9 cellular contexts compared by ENCODE assay signal in genomic region chr12:45991-46358, GRCh38. TPM values are rescaled to one million over a fixed set of nuclear protein-coding genes. Genes with fewer than 3 reads are reported as not detected.
DNase-seq lines count a peak whose midpoint lies in the region; ATAC-seq, FAIRE-seq and TF ChIP-seq lines count a peak whose summit lies in the region.
"Not testable (repeated sequence)": the region's sequence is repeated elsewhere in the genome, so short reads cannot be mapped to it uniquely, and the experiment has no call there.
"Had no signal": no experiment of that assay in that cellular context is flagged by ENCODE, and none has a peak within 500 bp of the region (broad histone marks: within the 10 kb centered on the region; RNA-seq: fewer than 3 reads in every experiment).

No MANE protein-coding gene starts in this region.

- not testable (repeated sequence) for H3K27me3 Mint-ChIP-seq in activated CD4-positive, alpha-beta T cell treated with anti-CD3 and anti-CD28 coated beads, Interleukin-2, amount 10 ng/mL, durations not matched to agents 24 days and 14 days
- peaks cover 50% of the 10 kb centered on the region for H3K27me3 Mint-ChIP-seq in neural crest cell (ENCODE audit: low read depth)

- not testable (repeated sequence) for H3K4me1 ChIP-seq in A549, gastroesophageal sphincter, right lobe of liver

- H3K36me3 Mint-ChIP-seq in activated CD4-positive, alpha-beta T cell treated with anti-CD3 and anti-CD28 coated beads, Interleukin-2, amount 10 ng/mL, durations not matched to agents 24 days and 14 days (ENCODE audit: low read depth); neural crest cell (ENCODE audit: low read depth); stimulated activated effector memory CD8-positive, alpha-beta T cell treated with anti-CD3 and anti-CD28 coated beads, Interleukin-12 subunit alpha, Interleukin-12 subunit beta, amount 100 ng/mL, for 72 hours: not testable (repeated sequence)

- DNase-seq in A549 (ENCODE audit: low read depth in 1 of 2, low spot score in 1 of 2); left cardiac atrium; right lobe of liver; stimulated activated effector memory CD8-positive, alpha-beta T cell treated with anti-CD3 and anti-CD28 coated beads, Interleukin-12 subunit alpha, Interleukin-12 subunit beta, amount 100 ng/mL, for 72 hours (ENCODE audit: low spot score in 2 of 2): not testable (repeated sequence)
- peak; percentile 50 for DNase-seq in activated CD4-positive, alpha-beta T cell treated with anti-CD3 and anti-CD28 coated beads, Interleukin-2, amount 10 ng/mL, durations not matched to agents 24 days and 14 days
- DNase-seq in neural crest cell (ENCODE audit: low read depth, low spot score): peak; percentile 0

- not testable (repeated sequence) for H3K4me3 Mint-ChIP-seq in activated CD4-positive, alpha-beta T cell treated with anti-CD3 and anti-CD28 coated beads, Interleukin-2, amount 10 ng/mL, durations not matched to agents 24 days and 14 days; neural crest cell; stimulated activated effector memory CD8-positive, alpha-beta T cell treated with anti-CD3 and anti-CD28 coated beads, Interleukin-12 subunit alpha, Interleukin-12 subunit beta, amount 100 ng/mL, for 72 hours

- intact Hi-C loops in activated CD4-positive, alpha-beta T cell treated with anti-CD3 and anti-CD28 coated beads, Interleukin-2, amount 10 ng/mL, durations not matched to agents 24 days and 14 days (cut with micrococcal nuclease); left cardiac atrium (cut with DNase I); right lobe of liver (cut with DNase I): not testable (repeated sequence)

- H3K9me3 ChIP-seq in A549, gastroesophageal sphincter, right lobe of liver: not testable (repeated sequence)

- CTCF ChIA-PET in A549 (lab: Yijun Ruan, JAX): interaction anchor here (0.6 kb wide), 1 partner anchor 8 kb away, joined by 3 read pairs; no protein-coding TSS in a partner anchor

- TF ChIP-seq POLR2A in A549 (IDR thresholded peaks at IDR 0.05; ENCODE audit: low read length); gastroesophageal sphincter (IDR thresholded peaks at IDR 0.05); right lobe of liver (IDR thresholded peaks at IDR 0.05): not testable (repeated sequence)

- POLR2A ChIA-PET in A549 (lab: Yijun Ruan, JAX): not testable (repeated sequence)

- not testable (repeated sequence) for TF ChIP-seq EP300 in A549 (IDR thresholded peaks at IDR 0.05); gastroesophageal sphincter (IDR thresholded peaks at IDR 0.05)

- H3K4me2 ChIP-seq in A549: not testable (repeated sequence)

- not testable (repeated sequence) for H3K27ac ChIP-seq in A549, gastroesophageal sphincter, right lobe of liver

- 24% methylated on average over 5 of the region's 5 CpGs for WGBS in A549 (ENCODE audit: missing lambda C conversion rate)
- no CpG with 5 or more reads among the region's 5 CpGs for WGBS in gastroesophageal sphincter (ENCODE audit: low coverage in 1 of 2), 2 donors
- WGBS in right lobe of liver (ENCODE audit: insufficient coverage, low coverage, low lambda C conversion rate, missing lambda C conversion rate): no CpG with 5 or more reads among the region's 5 CpGs

- ATAC-seq in A549: peak; percentile 47 to 58; a peak in 5 of 6 replicates
- ATAC-seq in gastroesophageal sphincter: peak; percentile 71
- peak; percentile 30 to 87 for ATAC-seq in left cardiac atrium
- ATAC-seq in right lobe of liver: peak; percentile 49 to 83 (median 63)
- ATAC-seq in stimulated activated effector memory CD8-positive, alpha-beta T cell treated with anti-CD3 and anti-CD28 coated beads, Interleukin-12 subunit alpha, Interleukin-12 subunit beta, amount 100 ng/mL, for 72 hours: peak; percentile 21

- not testable (repeated sequence) for H3K4me3 ChIP-seq in A549, gastroesophageal sphincter, right lobe of liver

- not testable (repeated sequence) for FAIRE-seq in A549 (lab: Jason Lieb, UNC)

- not testable (repeated sequence) for H3K4me1 Mint-ChIP-seq in activated CD4-positive, alpha-beta T cell treated with anti-CD3 and anti-CD28 coated beads, Interleukin-2, amount 10 ng/mL, durations not matched to agents 24 days and 14 days; neural crest cell; stimulated activated effector memory CD8-positive, alpha-beta T cell treated with anti-CD3 and anti-CD28 coated beads, Interleukin-12 subunit alpha, Interleukin-12 subunit beta, amount 100 ng/mL, for 72 hours

- H3K27me3 ChIP-seq in gastroesophageal sphincter: peaks cover 17% of the 10 kb centered on the region
- H3K27me3 ChIP-seq in right lobe of liver: not testable (repeated sequence)

- H3K9me3 Mint-ChIP-seq in activated CD4-positive, alpha-beta T cell treated with anti-CD3 and anti-CD28 coated beads, Interleukin-2, amount 10 ng/mL, durations not matched to agents 24 days and 14 days; neural crest cell; stimulated activated effector memory CD8-positive, alpha-beta T cell treated with anti-CD3 and anti-CD28 coated beads, Interleukin-12 subunit alpha, Interleukin-12 subunit beta, amount 100 ng/mL, for 72 hours: not testable (repeated sequence)

- not testable (repeated sequence) for TF ChIP-seq RAD21 in A549 (conservative IDR thresholded peaks at IDR 0.05 in 1 of 2, IDR thresholded peaks at IDR 0.05 in 1 of 2)

- not testable (repeated sequence) for TF ChIP-seq CTCF in A549 (IDR thresholded peaks at IDR 0.05); gastroesophageal sphincter (IDR thresholded peaks at IDR 0.05); right lobe of liver (IDR thresholded peaks at IDR 0.05); neural crest cell (conservative IDR thresholded peaks at IDR 0.05)

- not testable (repeated sequence) for H3K36me3 ChIP-seq in gastroesophageal sphincter, right lobe of liver

- H3K27ac Mint-ChIP-seq in activated CD4-positive, alpha-beta T cell treated with anti-CD3 and anti-CD28 coated beads, Interleukin-2, amount 10 ng/mL, durations not matched to agents 24 days and 14 days; neural crest cell (ENCODE audit: unreplicated experiment); stimulated activated effector memory CD8-positive, alpha-beta T cell treated with anti-CD3 and anti-CD28 coated beads, Interleukin-12 subunit alpha, Interleukin-12 subunit beta, amount 100 ng/mL, for 72 hours: not testable (repeated sequence)

RNA-seq across cellular contexts. Expression of gene IQSEC3, which starts 20.6 kb away (rescaled TPM):
- polyA plus RNA-seq in A549 (2011; rRNA removed) (not detected in 2 replicates), A549 (2017; fragmentation: RNase III; extraction: RNeasy Plus Mini Kit Qiagen cat#74134 plus additional on column Dnase treatment) (not detected in 3 replicates)
- polyA plus RNA-seq in A549 (2012; cell fraction: cytosol; rRNA removed): not detected in 2 replicates
- 0.01 TPM in 1 of 2 replicates, not detected in the other for polyA plus RNA-seq in A549 (2012; cell fraction: nucleus; rRNA removed)
- 0.05 TPM in 1 of 2 replicates, not detected in the other for polyA minus RNA-seq in A549 (2011; rRNA and poly(A)+ RNA removed)
- 0.05 and 0.21 TPM in 2 replicates for total RNA-seq in activated CD4-positive, alpha-beta T cell treated with anti-CD3 and anti-CD28 coated beads, Interleukin-2, amount 10 ng/mL, durations not matched to agents 24 days and 14 days
- total RNA-seq in gastroesophageal sphincter (1 to 10 TPM in 1 of 4 donors, under 1 TPM in 3; 0.07 to 2.4 (median 0.57) TPM), left cardiac atrium (1 to 10 TPM; 1.4 to 4.0 TPM), right lobe of liver (under 1 TPM in 5 of 6 experiments, not detected in 1; 0.05 to 0.64 (median 0.15) TPM), neural crest cell (0.34 and 1.1 TPM in 2 replicates)
- total RNA-seq: Calu3 had no signal
- polyA plus RNA-seq: BJ had no signal

Comparison
In these comparisons a context has a peak if more than half of its experiments do, and no peak if none do; other contexts are left out.
1. ATAC-seq: peak in every context shown above with its lines; median percentile 71 in gastroesophageal sphincter; 63 in right lobe of liver; 58 in left cardiac atrium; 52 in A549; 21 in stimulated activated effector memory CD8-positive, alpha-beta T cell treated with anti-CD3 and anti-CD28 coated beads, Interleukin-12 subunit alpha, Interleukin-12 subunit beta, amount 100 ng/mL, for 72 hours.